ENCODE assay signal across 7 cellular contexts in genomic region chr15:50971115-50971514, GRCh38.
"Had no signal": no experiment of that assay in that cellular context is flagged by ENCODE, and none has a peak within 500 bp of the region (broad histone marks: within the 10 kb centered on the region; RNA-seq: fewer than 3 reads in every experiment).

No MANE protein-coding gene starts in this region.

- DNase-seq: H9, HCEC 1CT, HFFc6 had no signal

- H3K4me1 Mint-ChIP-seq: GM23338, H9 had no signal

- H3K4me3 Mint-ChIP-seq: GM23338, H9, HFFc6, IgD-negative memory B cell had no signal

- H3K27ac ChIP-seq: HL-60 had no signal

- H3K27ac Mint-ChIP-seq: GM23338, H9, HFFc6, IgD-negative memory B cell had no signal

- H3K4me2 ChIP-seq: GM23338 had no signal

- H2AFZ ChIP-seq: GM23338 had no signal

- H3K27me3 Mint-ChIP-seq: IgD-negative memory B cell had no signal

- H3K4me3 ChIP-seq: GM23338 had no signal

- ATAC-seq: GM23338, HepG2 had no signal
